ENCODE assay signal across 8 cellular contexts in the genomic region with DNA sequence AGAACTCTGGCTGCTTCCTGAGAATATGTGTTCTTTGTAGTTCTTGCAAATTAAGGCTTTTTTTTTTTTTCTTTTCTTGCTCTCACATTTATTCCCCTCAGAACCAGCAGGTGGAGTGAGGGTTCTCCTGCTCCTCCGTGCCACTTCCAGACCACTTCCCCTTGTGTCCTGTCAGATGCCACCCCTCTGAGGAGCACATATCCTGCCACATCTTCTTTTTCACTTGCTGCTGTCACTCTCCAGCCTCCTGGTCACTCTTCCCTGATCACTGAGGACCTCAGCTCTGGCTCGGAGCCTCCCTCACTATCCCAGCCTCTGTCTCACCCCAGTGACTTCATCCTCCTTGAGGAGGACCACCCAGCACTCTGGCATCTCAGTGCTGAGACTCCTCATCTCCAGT.
DNase-seq lines count a peak whose midpoint lies in the region; ATAC-seq and TF ChIP-seq lines count a peak whose summit lies in the region.

No MANE protein-coding gene starts in this region.

- TF ChIP-seq CTCF in GM06990 (IDR thresholded peaks at IDR 0.05; ENCODE audit: insufficient read depth, low read length, poor library complexity, severe bottlenecking) (peak; percentile 59), ascending aorta (IDR thresholded peaks at IDR 0.05) (peak in 2 of 3 experiments; percentile 30 to 34)

- no peak overlapping the region for H3K9ac ChIP-seq in mesendoderm (ENCODE audit: low read length)

- no peak for ATAC-seq in GM18520 (IDR thresholded peaks at IDR 0.05; ENCODE audit: unreplicated experiment)

- H3K27ac ChIP-seq in ascending aorta (no peak overlapping the region), mesendoderm (ENCODE audit: low read depth, low read length) (no peak overlapping the region)

- no peak overlapping the region for H4K5ac ChIP-seq in mesendoderm (ENCODE audit: low read length)

- no peak overlapping the region for H3K4me3 ChIP-seq in GM06990 (replicated peaks; ENCODE audit: low read depth, low read length)
- no peak overlapping the region for H3K4me3 ChIP-seq in ascending aorta
- no peak overlapping the region for H3K4me3 ChIP-seq in mesendoderm (ENCODE audit: low read length)

- no peak overlapping the region for H3K18ac ChIP-seq in mesendoderm (ENCODE audit: low read length)

- no peak overlapping the region for H3K56ac ChIP-seq in mesendoderm (ENCODE audit: low read length)

- no peaks in the 10 kb centered on the region for H3K79me1 ChIP-seq in mesendoderm (ENCODE audit: low read length)

- WGBS in mesendoderm (ENCODE audit: extremely low coverage, insufficient coverage, low lambda C conversion rate) = no CpG with 5 or more reads among the region's 2 CpGs

- H3K79me2 ChIP-seq in mesendoderm (ENCODE audit: control insufficient read depth, insufficient read depth, low read length) = no peaks in the 10 kb centered on the region

- no peaks in the 10 kb centered on the region for H3K4me1 ChIP-seq in ascending aorta
- no peaks in the 10 kb centered on the region for H3K4me1 ChIP-seq in mesendoderm (ENCODE audit: control insufficient read depth, low read depth, low read length)

- H2BK5ac ChIP-seq in mesendoderm (ENCODE audit: low read length) = no peak overlapping the region

- intact Hi-C loops in ascending aorta (cut with DNase I) = no loop called here

- no peak overlapping the region for H3K23ac ChIP-seq in mesendoderm (ENCODE audit: low read length)

- H2BK120ac ChIP-seq in mesendoderm (ENCODE audit: low read depth, low read length) = no peak overlapping the region

- H2AK5ac ChIP-seq in mesendoderm (ENCODE audit: low read length) = no peak overlapping the region

- no peak overlapping the region for H3K4ac ChIP-seq in mesendoderm (ENCODE audit: low read depth, low read length)

- no peaks in the 10 kb centered on the region for H3K27me3 ChIP-seq in GM06990 (replicated peaks; ENCODE audit: control insufficient read depth, insufficient read depth, low read length)
- no peaks in the 10 kb centered on the region for H3K27me3 ChIP-seq in ascending aorta
- no peaks in the 10 kb centered on the region for H3K27me3 ChIP-seq in mesendoderm (ENCODE audit: insufficient read depth, low read length, poor library complexity)

- H3K36me3 ChIP-seq in GM06990 (ENCODE audit: control insufficient read depth, insufficient read depth, low read length) (no peaks in the 10 kb centered on the region), ascending aorta (no peaks in the 10 kb centered on the region), mesendoderm (ENCODE audit: control insufficient read depth, insufficient read depth, low read length) (no peaks in the 10 kb centered on the region)

- H3K4me2 ChIP-seq in mesendoderm (ENCODE audit: low read length) = no peak overlapping the region

- H4K8ac ChIP-seq in mesendoderm (ENCODE audit: low read depth, low read length) = no peak overlapping the region

- no peaks in the 10 kb centered on the region for H3K9me3 ChIP-seq in ascending aorta

- no peak overlapping the region for H2BK15ac ChIP-seq in mesendoderm (replicated peaks; ENCODE audit: low read depth)

- DNase-seq in GM06990 (ENCODE audit: extremely low read depth, insufficient read length) = no peak
- DNase-seq in Kasumi-1 (lab: John Stamatoyannopoulos, UW) = peak; percentile 43 to 67
- no peak for DNase-seq in ascending aorta (ENCODE audit: low spot score in 2 of 2)
- DNase-seq in mesendoderm = peak; percentile 75
- no peak for DNase-seq in DMS153 (lab: John Stamatoyannopoulos, UW)
- no peak for DNase-seq in stimulated activated CD4-positive, alpha-beta T cell treated with anti-CD3 and anti-CD28 coated beads, Interleukin-4, amount 100 ng/mL, for 24 hours
- DNase-seq in DMS79 (lab: John Stamatoyannopoulos, UW) = no peak

Comparison
In these comparisons a context has a peak if more than half of its experiments do, and no peak if none do; other contexts are left out.
1. DNase-seq: peak in Kasumi-1 (2 of 2) and mesendoderm (single experiment); none in GM06990 (single experiment), ascending aorta (0 of 2), DMS153 (single experiment), stimulated activated CD4-positive, alpha-beta T cell treated with anti-CD3 and anti-CD28 coated beads, Interleukin-4, amount 100 ng/mL, for 24 hours (single experiment) and DMS79 (single experiment).